10 cellular contexts compared by ENCODE assay signal in the genomic region with DNA sequence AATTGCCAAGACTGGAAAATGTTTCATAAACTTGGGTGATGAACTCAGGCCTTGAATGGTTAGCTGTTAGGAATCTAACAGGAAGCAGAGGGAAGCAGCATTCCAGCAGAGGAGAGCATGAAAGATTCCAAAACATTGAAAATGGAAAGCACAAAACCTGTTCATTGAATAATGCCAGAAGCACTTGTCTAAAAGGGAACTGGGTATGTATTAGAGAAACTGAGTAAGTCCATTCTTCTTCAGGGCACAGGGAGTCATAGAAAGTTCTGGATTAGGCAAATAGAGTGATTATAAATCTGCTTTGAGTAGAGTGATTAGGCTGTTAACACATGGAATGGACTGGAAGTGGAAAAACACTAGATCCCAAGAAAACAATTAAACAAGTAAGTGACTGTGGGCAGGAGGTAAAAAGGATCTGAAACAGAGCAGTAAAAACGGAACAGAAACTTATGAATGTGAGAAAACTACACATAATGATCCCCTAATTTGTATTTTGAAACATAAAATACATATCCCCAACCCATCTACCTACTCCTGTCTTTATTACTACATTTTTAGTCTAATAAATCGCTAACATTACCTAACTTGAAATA.
A peak's percentile ranks its signal among the peaks of the same experiment; 100 is the strongest.
DNase-seq lines count a peak whose midpoint lies in the region; ATAC-seq, FAIRE-seq and TF ChIP-seq lines count a peak whose summit lies in the region.
"Had no signal": no experiment of that assay in that cellular context is flagged by ENCODE, and none has a peak within 500 bp of the region (broad histone marks: within the 10 kb centered on the region; RNA-seq: fewer than 3 reads in every experiment).

No MANE protein-coding gene starts in this region.

- intact Hi-C loops in left ventricle myocardium superior (cut with micrococcal nuclease): no loop called here
- intact Hi-C loops in sigmoid colon (cut with DNase I): no loop called here
- intact Hi-C loops in PC-9 (cut with micrococcal nuclease; ENCODE audit: unreplicated experiment): loop anchor here (10.0 kb wide), 1 partner anchor 804 kb away; no protein-coding TSS in a partner anchor

- TF ChIP-seq POLR2A in GM12891 (IDR thresholded peaks at IDR 0.05; ENCODE audit: low read depth, low read length) (no peak), sigmoid colon (IDR thresholded peaks at IDR 0.05) (no peak)

- no peaks in the 10 kb centered on the region; the same call in 1 of the 2 replicates for H4K20me1 ChIP-seq in PC-9 (ENCODE audit: insufficient read depth)

- no peaks in the 10 kb centered on the region for H3K4me1 ChIP-seq in sigmoid colon
- no peaks in the 10 kb centered on the region for H3K4me1 ChIP-seq in PC-9 (replicated peaks; ENCODE audit: insufficient read depth)

- H3K27ac ChIP-seq in sigmoid colon (no peak overlapping the region), PC-9 (no peak overlapping the region)

- POLR2A ChIA-PET in PC-9 (lab: Charles Lee; ENCODE audit: unreplicated experiment): no interaction called here

- CTCF ChIA-PET in PC-9 (lab: Charles Lee): no interaction called here

- TF ChIP-seq CTCF in sigmoid colon (IDR thresholded peaks at IDR 0.05) (no peak), PC-9 (conservative IDR thresholded peaks at IDR 0.05) (no peak)

- H3K9me3 ChIP-seq in sigmoid colon (no peaks in the 10 kb centered on the region), PC-9 (ENCODE audit: insufficient read depth, low read depth) (no peaks in the 10 kb centered on the region)

- no peaks in the 10 kb centered on the region for H3K79me2 ChIP-seq in PC-9 (ENCODE audit: low read depth)

- peak; percentile 74 for FAIRE-seq in GM12891 (lab: Jason Lieb, UNC)

- H3K9me2 ChIP-seq in PC-9 (ENCODE audit: insufficient read depth): no peaks in the 10 kb centered on the region

- 71 to 87% methylated on average over 2 of the region's 2 CpGs for WGBS in sigmoid colon, 2 donors

- ATAC-seq in GM19467 (IDR thresholded peaks at IDR 0.05; ENCODE audit: unreplicated experiment): peak; percentile 87
- peak; percentile 95 for ATAC-seq in HG02981 (IDR thresholded peaks at IDR 0.05; ENCODE audit: unreplicated experiment)
- no peak for ATAC-seq in left ventricle myocardium superior

- BruUV-seq in PC-9 (replicated peaks; lab: Mats Ljungman, UMichigan): no TSS peak

- H3K27me3 ChIP-seq in sigmoid colon (no peaks in the 10 kb centered on the region), PC-9 (ENCODE audit: insufficient read depth, low read depth) (no peaks in the 10 kb centered on the region)

- H3K4me3 ChIP-seq in sigmoid colon (no peak overlapping the region), PC-9 (no peak overlapping the region)

- no peak overlapping the region for H3K4me2 ChIP-seq in PC-9

- no peaks in the 10 kb centered on the region for H3F3A ChIP-seq in PC-9 (ENCODE audit: insufficient read depth, low read depth)

- H3K36me3 ChIP-seq in sigmoid colon: peaks cover 0 to 17% (median 1%) of the 10 kb centered on the region in 4 donors
- H3K36me3 ChIP-seq in PC-9 (ENCODE audit: low read depth): no peaks in the 10 kb centered on the region

- no peak overlapping the region for H2AFZ ChIP-seq in PC-9

- no peak for DNase-seq in GM12891 (ENCODE audit: insufficient read length, low spot score)
- DNase-seq in NAMALWA (ENCODE audit: low spot score): peak; percentile 46
- DNase-seq in left ventricle myocardium superior: no peak
- DNase-seq in glomerular visceral epithelial cell (ENCODE audit: extremely low spot score): no peak
- no peak for DNase-seq in sigmoid colon
- DNase-seq in PC-9: no peak
- DNase-seq: activated T-cell treated with anti-CD3 and anti-CD28 coated beads, Interleukin-2, amount 50 U/mL, for 24 hours; NCI-H226 had no signal

- TF ChIP-seq EP300 in sigmoid colon (IDR thresholded peaks at IDR 0.05): no peak

TF ChIP-seq in GM12891, 5 proteins besides CTCF, POLR2A, EP300 and RAD21:
- TF ChIP-seq POU2F2 (IDR thresholded peaks at IDR 0.05; ENCODE audit: low read depth, low read length) (no peak), SPI1 (IDR thresholded peaks at IDR 0.05; ENCODE audit: low read depth, low read length) (peak; percentile 95)
